30 cellular contexts compared by ENCODE assay signal in the genomic region with DNA sequence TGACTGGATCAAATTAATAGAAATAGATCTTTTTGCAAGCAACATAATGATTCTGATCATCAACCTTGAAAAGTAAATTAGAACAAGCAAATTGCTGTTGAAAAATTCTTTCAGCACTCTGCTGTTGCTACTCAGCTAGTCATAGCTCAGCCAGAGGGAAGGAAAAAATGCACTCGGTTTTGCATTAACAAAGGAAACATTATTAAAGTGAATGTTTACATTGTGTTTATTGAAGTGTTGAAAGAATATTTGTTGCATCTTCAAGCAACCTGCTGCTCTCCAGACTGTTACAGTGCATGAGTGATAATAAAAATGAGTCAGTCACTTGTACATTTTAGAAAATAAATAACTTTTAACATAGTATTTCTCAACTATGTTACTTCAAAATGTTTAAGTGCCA.
"Had no signal": no experiment of that assay in that cellular context is flagged by ENCODE, and none has a peak within 500 bp of the region (broad histone marks: within the 10 kb centered on the region; RNA-seq: fewer than 3 reads in every experiment).

No MANE protein-coding gene starts in this region.

- H3K27me3 ChIP-seq: foreskin keratinocyte, heart right ventricle, right atrium auricular region, stomach, thyroid gland had no signal

- H3K4me3 Mint-ChIP-seq: dendritic cell treated with granulocyte-macrophage colony-stimulating factor and Interleukin-4, amounts not matched to agents 40 ng/mL and 50 ng/mL, for 4 days; endodermal cell; immature natural killer cell; memory B cell; natural killer cell; neural crest cell; stimulated activated effector memory CD8-positive, alpha-beta T cell treated with anti-CD3 and anti-CD28 coated beads, Interleukin-12 subunit alpha, Interleukin-12 subunit beta, amount 100 ng/mL, for 72 hours had no signal

- H3K36me3 Mint-ChIP-seq: natural killer cell had no signal

- H3K9me3 Mint-ChIP-seq: dendritic cell treated with granulocyte-macrophage colony-stimulating factor and Interleukin-4, amounts not matched to agents 40 ng/mL and 50 ng/mL, for 4 days; endodermal cell; immature natural killer cell; memory B cell; natural killer cell; neural crest cell; stimulated activated effector memory CD8-positive, alpha-beta T cell treated with anti-CD3 and anti-CD28 coated beads, Interleukin-12 subunit alpha, Interleukin-12 subunit beta, amount 100 ng/mL, for 72 hours had no signal

- ATAC-seq: esophagus mucosa; foreskin keratinocyte; heart right ventricle; left lobe of liver; natural killer cell; sciatic nerve; stimulated activated effector memory CD8-positive, alpha-beta T cell treated with anti-CD3 and anti-CD28 coated beads, Interleukin-12 subunit alpha, Interleukin-12 subunit beta, amount 100 ng/mL, for 72 hours had no signal

- H3K27ac Mint-ChIP-seq: dendritic cell treated with granulocyte-macrophage colony-stimulating factor and Interleukin-4, amounts not matched to agents 40 ng/mL and 50 ng/mL, for 4 days; endodermal cell; immature natural killer cell; memory B cell; natural killer cell; progenitor cell of endocrine pancreas; stimulated activated effector memory CD8-positive, alpha-beta T cell treated with anti-CD3 and anti-CD28 coated beads, Interleukin-12 subunit alpha, Interleukin-12 subunit beta, amount 100 ng/mL, for 72 hours had no signal

- H3K4me1 ChIP-seq: foreskin keratinocyte, parathyroid adenoma, stomach, thyroid gland had no signal

- H3K4me1 Mint-ChIP-seq: immature natural killer cell; memory B cell; natural killer cell; stimulated activated effector memory CD8-positive, alpha-beta T cell treated with anti-CD3 and anti-CD28 coated beads, Interleukin-12 subunit alpha, Interleukin-12 subunit beta, amount 100 ng/mL, for 72 hours had no signal

- H3K27me3 Mint-ChIP-seq: dendritic cell treated with granulocyte-macrophage colony-stimulating factor and Interleukin-4, amounts not matched to agents 40 ng/mL and 50 ng/mL, for 4 days; memory B cell; progenitor cell of endocrine pancreas had no signal

- H3K27ac ChIP-seq: epithelial cell of prostate, foreskin keratinocyte, heart right ventricle, parathyroid adenoma, right atrium auricular region, stomach, thyroid gland had no signal

- H3K9me3 ChIP-seq: heart right ventricle, right atrium auricular region, stomach, thyroid gland had no signal

- H3K4me3 ChIP-seq: heart right ventricle, lung, right atrium auricular region, smooth muscle cell, stomach, thyroid gland had no signal

- DNase-seq: effector CD8-positive, alpha-beta T cell; endodermal cell; foreskin keratinocyte; glutamatergic neuron; heart right ventricle; hippocampal formation; immature natural killer cell; islet precursor cell; natural killer cell; stimulated activated CD4-positive, alpha-beta T cell treated with anti-CD3 and anti-CD28 coated beads, Interleukin-12 subunit alpha, Interleukin-12 subunit beta, amount 100 ng/mL, for 4 hours; stimulated activated CD4-positive, alpha-beta T cell treated with anti-CD3 and anti-CD28 coated beads, Interleukin-1b, Interleukin-23, amount 100 ng/mL, for 48 hours; stimulated activated CD4-positive, alpha-beta T cell treated with anti-CD3 and anti-CD28 coated beads, Interleukin-4, amount 100 ng/mL, for 1 hour; stimulated activated naive CD4-positive, alpha-beta T cell treated with Interleukin-2 at 50 U/mL for 16 hours; stomach; thyroid gland; trophoblast cell had no signal

- H3K9ac ChIP-seq: parathyroid adenoma had no signal

- FAIRE-seq: colon had no signal
